ENCODE assay signal across 8 cellular contexts in the genomic region with DNA sequence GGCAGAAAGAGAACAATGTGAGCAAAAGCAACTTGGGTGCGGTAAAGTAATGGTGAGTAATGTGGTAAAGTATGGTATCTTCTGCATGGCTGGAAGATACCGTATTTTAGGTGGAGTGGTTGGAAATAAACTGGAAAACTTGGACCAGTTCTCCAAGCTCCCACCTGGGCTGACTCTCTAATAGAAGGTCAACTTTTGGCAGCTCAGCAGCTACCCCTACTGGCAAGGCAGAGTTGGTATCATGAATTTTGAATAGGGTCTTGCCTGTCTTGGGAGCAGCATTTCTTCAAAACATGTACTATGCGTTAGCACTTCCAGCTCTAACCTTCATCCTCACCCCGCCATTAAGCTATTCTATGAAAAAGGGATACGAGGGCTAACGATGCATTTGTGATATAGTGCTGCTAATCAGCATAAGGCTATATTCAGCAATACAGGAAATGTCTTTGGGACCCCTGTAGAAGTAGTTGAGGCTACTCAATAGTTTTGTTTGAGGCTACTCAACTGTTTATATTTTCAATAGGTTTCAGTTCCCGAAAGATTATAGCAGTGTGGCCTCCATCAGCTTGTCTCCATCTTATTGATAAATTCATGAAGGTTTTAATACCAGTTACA.
DNase-seq lines count a peak whose midpoint lies in the region; ATAC-seq and TF ChIP-seq lines count a peak whose summit lies in the region.

No MANE protein-coding gene starts in this region.

- H3K4me1 Mint-ChIP-seq in MCF 10A (ENCODE audit: insufficient read depth, unreplicated experiment) = peaks cover 21% of the 10 kb centered on the region

- H3K4me3 ChIP-seq in kidney epithelial cell (ENCODE audit: low read depth, low read length) (no peak overlapping the region), transverse colon (no peak overlapping the region)

- no peaks in the 10 kb centered on the region for H3K27me3 Mint-ChIP-seq in MCF 10A (ENCODE audit: insufficient read depth, unreplicated experiment)

- H3K27ac Mint-ChIP-seq in MCF 10A (ENCODE audit: low read depth, unreplicated experiment) = no peak overlapping the region

- H3K27me3 ChIP-seq in kidney epithelial cell (ENCODE audit: control insufficient read depth, insufficient read depth, low read length) = no peaks in the 10 kb centered on the region
- no peaks in the 10 kb centered on the region for H3K27me3 ChIP-seq in transverse colon

- CTCF ChIA-PET in MCF 10A (lab: Yijun Ruan, JAX) = interaction anchor here (0.5 to 2.3 kb wide), 37 partner anchors 8 to 1155 kb away, joined by 3 to 11 read pairs (median 3); no protein-coding TSS in a partner anchor

- no peak for TF ChIP-seq POLR2A in transverse colon (IDR thresholded peaks at IDR 0.05)

- no peaks in the 10 kb centered on the region for H3K36me3 Mint-ChIP-seq in MCF 10A (ENCODE audit: insufficient read depth, unreplicated experiment)

- H3K4me1 ChIP-seq in transverse colon = no peaks in the 10 kb centered on the region

- peak; percentile 72 for ATAC-seq in HG03378 (IDR thresholded peaks at IDR 0.05; ENCODE audit: unreplicated experiment)

- TF ChIP-seq CTCF in GM10266 (IDR thresholded peaks at IDR 0.05; ENCODE audit: control insufficient read depth, insufficient read depth, low read depth, missing control alignments) (peak; percentile 63), MCF 10A (IDR thresholded peaks at IDR 0.05; ENCODE audit: unreplicated experiment) (peak; percentile 77), kidney epithelial cell (IDR thresholded peaks at IDR 0.05; ENCODE audit: insufficient read depth, low read length, poor library complexity, severe bottlenecking) (peak; percentile 74), transverse colon (IDR thresholded peaks at IDR 0.05) (peak; percentile 37 to 56 (median 50))

- no peaks in the 10 kb centered on the region for H3K9me3 ChIP-seq in transverse colon

- no TSS peak for BruUV-seq in MCF 10A (replicated peaks; lab: Mats Ljungman, UMichigan)

- intact Hi-C loops in MCF 10A (cut with micrococcal nuclease) (loop anchor here (1.0 to 10.0 kb wide), 6 partner anchors 681 to 1139 kb away; no protein-coding TSS in a partner anchor), transverse colon (cut with DNase I; ENCODE audit: low total_unique reads) (no loop called here)

- no peak for TF ChIP-seq EP300 in transverse colon (IDR thresholded peaks at IDR 0.05; ENCODE audit: low read depth)

- peak; percentile 10 for DNase-seq in 8988T
- peak; percentile 17 for DNase-seq in GM10266 (ENCODE audit: extremely low spot score)
- DNase-seq in NCI-H748 (lab: John Stamatoyannopoulos, UW; ENCODE audit: unreplicated experiment) = peak; percentile 26
- DNase-seq in MCF 10A (ENCODE audit: unreplicated experiment) = peak; percentile 69
- DNase-seq in kidney epithelial cell (ENCODE audit: low read depth) = peak; percentile 12
- peak; percentile 9 for DNase-seq in transverse colon
- DNase-seq in activated gamma-delta T cell (lab: John Stamatoyannopoulos, UW) = no peak

- WGBS in transverse colon (ENCODE audit: low coverage in 1 of 2), 2 donors = 49 to 56% methylated on average over 5 to 7 of the region's 7 CpGs

- H3K27ac ChIP-seq in transverse colon = no peak overlapping the region

- in situ Hi-C loops in transverse colon (cut with MboI; ENCODE audit: low pct_ligation_motif_present in 1 of 4, low pct_unique_long_range_greater_than_20kb in 1 of 4, low sequenced_read_pairs in 3 of 4) = no loop called here

- H3K9me3 Mint-ChIP-seq in MCF 10A (ENCODE audit: unreplicated experiment) = no peaks in the 10 kb centered on the region

- no peaks in the 10 kb centered on the region for H3K36me3 ChIP-seq in kidney epithelial cell (ENCODE audit: control insufficient read depth, insufficient read depth, low read length)
- no peaks in the 10 kb centered on the region for H3K36me3 ChIP-seq in transverse colon

- POLR2A ChIA-PET in MCF 10A (lab: Yijun Ruan, JAX) = interaction anchor here (0.7 to 1.2 kb wide), 3 partner anchors 13 to 1138 kb away, joined by 3 to 4 read pairs (median 4); no protein-coding TSS in a partner anchor

- no peak overlapping the region for H3K4me3 Mint-ChIP-seq in MCF 10A (ENCODE audit: unreplicated experiment)
